ENCODE assay signal across 25 cellular contexts in the genomic region with DNA sequence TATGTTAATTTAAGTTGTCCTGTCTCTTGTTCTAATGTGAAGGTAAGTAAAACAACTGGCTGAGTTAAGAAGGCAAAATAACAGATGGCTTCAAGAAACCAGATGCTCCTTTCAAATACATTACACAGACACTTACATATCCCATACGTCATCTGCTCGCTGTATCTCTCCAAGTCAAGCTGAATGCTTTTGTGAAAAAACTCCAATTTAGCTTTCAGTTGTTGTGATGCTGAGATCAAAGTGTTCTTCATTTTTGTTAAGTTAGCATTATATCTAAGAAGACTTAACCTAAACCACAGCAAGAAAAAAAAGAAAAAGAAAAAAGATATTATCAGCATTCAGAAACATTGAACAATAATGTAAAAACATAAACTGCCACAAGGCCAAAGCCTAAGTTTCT.
"Had no signal": no experiment of that assay in that cellular context is flagged by ENCODE, and none has a peak within 500 bp of the region (broad histone marks: within the 10 kb centered on the region; RNA-seq: fewer than 3 reads in every experiment).

No MANE protein-coding gene starts in this region.

- H3K9me3 Mint-ChIP-seq: activated naive CD4-positive, alpha-beta T cell treated with anti-CD3 and anti-CD28 coated beads, Interleukin-2, amount 50 U/mL, for 72 hours; natural killer cell had no signal

- H3K4me1 ChIP-seq: breast epithelium, colonic mucosa, esophagus muscularis mucosa, prostate gland, uterus had no signal

- H3K4me1 Mint-ChIP-seq: natural killer cell had no signal

- H3K27ac ChIP-seq: breast epithelium, colonic mucosa, dorsolateral prefrontal cortex, esophagus muscularis mucosa, ovary, prostate gland, testis, uterus had no signal

- H3K36me3 ChIP-seq: ovary, uterus had no signal

- H3K4me3 ChIP-seq: breast epithelium, colonic mucosa, dorsolateral prefrontal cortex, esophagus muscularis mucosa, ovary, prostate gland, testis, uterus had no signal

- H3K27ac Mint-ChIP-seq: natural killer cell had no signal

- H3K9me3 ChIP-seq: breast epithelium, colonic mucosa, esophagus muscularis mucosa, ovary, prostate gland, testis, uterus had no signal

- H3K27me3 ChIP-seq: breast epithelium, colonic mucosa, dorsolateral prefrontal cortex, esophagus muscularis mucosa, ovary, testis, uterus had no signal

- ATAC-seq: activated naive CD4-positive, alpha-beta T cell treated with anti-CD3 and anti-CD28 coated beads, Interleukin-2, amount 50 U/mL, for 72 hours; left ventricle myocardium superior; natural killer cell had no signal

- H3K4me3 Mint-ChIP-seq: natural killer cell had no signal

- FAIRE-seq: frontal cortex, TTC549 had no signal

- DNase-seq: activated CD4-positive, alpha-beta T cell treated with anti-CD3 and anti-CD28 coated beads for 1 hour; activated CD4-positive, alpha-beta T cell treated with anti-CD3 and anti-CD28 coated beads, Interleukin-2, amount 50 U/mL, for 4 hours; activated CD8-positive, alpha-beta memory T cell treated with anti-CD3 and anti-CD28 coated beads, Interleukin-2, amount 50 U/mL, for 48 hours; activated gamma-delta T cell; activated T-cell treated with anti-CD3 and anti-CD28 coated beads, Interleukin-2, amount 50 U/mL, for 48 hours; colonic mucosa; dorsolateral prefrontal cortex; hippocampal formation; left ventricle myocardium superior; mammary epithelial cell; midbrain; natural killer cell; ovary; stimulated activated CD4-positive, alpha-beta T cell treated with anti-CD3 and anti-CD28 coated beads, Interleukin-2, amount 100 ng/mL, for 48 hours; stimulated activated CD8-positive, alpha-beta memory T cell treated with anti-CD3 and anti-CD28 coated beads, Interleukin-4, amount 100 ng/mL, for 48 hours; stimulated activated naive CD4-positive, alpha-beta T cell; testis; trophoblast cell; uterus had no signal
